In the genomic region with DNA sequence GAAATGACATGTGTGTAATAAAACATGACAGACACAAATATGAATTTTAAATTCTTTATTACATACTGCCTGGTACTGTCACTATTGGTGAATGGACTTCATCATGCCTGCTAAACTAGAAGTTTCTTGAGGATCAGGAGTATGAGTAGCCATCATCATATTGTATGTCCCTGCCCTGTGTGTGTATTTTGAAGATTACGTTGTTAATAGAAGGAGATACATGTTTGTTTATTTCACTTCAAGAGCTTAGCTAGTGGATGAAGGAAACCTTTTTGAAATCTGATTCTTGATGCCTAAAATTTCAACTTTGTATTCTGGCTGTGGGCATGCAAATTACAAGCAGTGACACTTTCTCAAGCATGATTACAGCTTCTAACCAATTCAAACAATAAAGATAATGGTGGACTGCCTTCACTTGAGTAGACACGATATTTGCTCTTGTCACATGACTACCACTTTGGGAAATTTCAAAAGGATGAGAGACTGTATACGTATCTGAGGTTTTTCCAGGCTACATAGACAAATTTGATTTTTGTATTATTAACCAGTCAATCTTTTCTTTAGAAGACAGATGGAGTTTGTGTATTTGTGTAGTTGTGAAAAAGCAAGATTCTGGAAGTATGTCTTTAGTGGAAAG, we compare ENCODE assay signal across 17 cellular contexts. TPM values are rescaled to one million over a fixed set of nuclear protein-coding genes. Genes with fewer than 3 reads are reported as not detected.
A peak's percentile ranks its signal among the peaks of the same experiment; 100 is the strongest.
DNase-seq lines count a peak whose midpoint lies in the region; ATAC-seq and TF ChIP-seq lines count a peak whose summit lies in the region.
"Had no signal": no experiment of that assay in that cellular context is flagged by ENCODE, and none has a peak within 500 bp of the region (broad histone marks: within the 10 kb centered on the region; RNA-seq: fewer than 3 reads in every experiment).

No MANE protein-coding gene starts in this region.

- DNase-seq in stimulated activated naive CD8-positive, alpha-beta T cell treated with anti-CD3 and anti-CD28 coated beads, Interleukin-15, amount 100 ng/mL, for 72 hours: no peak
- DNase-seq in stimulated activated naive CD8-positive, alpha-beta T cell treated with anti-CD3 and anti-CD28 coated beads, Interleukin-15, Interleukin-2, amounts not matched to agents 100 U/mL and 50 U/mL, for 24 hours: no peak
- DNase-seq in NCI-H748 (lab: John Stamatoyannopoulos, UW; ENCODE audit: unreplicated experiment) (peak; percentile 49), mammary epithelial cell (no peak)
- DNase-seq in effector memory CD8-positive, alpha-beta T cell: no peak
- DNase-seq: activated CD4-positive, alpha-beta T cell treated with anti-CD3 and anti-CD28 coated beads for 48 hours; activated naive CD4-positive, alpha-beta T cell treated with anti-CD3 and anti-CD28 coated beads for 36 hours; Calu3; Kasumi-1; NCI-H526 treated with DMSO at 0.1 percent for 48 hours; posterior cingulate gyrus; stimulated activated CD4-positive, alpha-beta T cell treated with anti-CD3 and anti-CD28 coated beads, Interleukin-2, amount 100 ng/mL, for 48 hours; substantia nigra had no signal

- WGBS in mammary epithelial cell (ENCODE audit: low coverage, missing lambda C conversion rate): 100% methylated on average over 3 of the region's 3 CpGs

- TF ChIP-seq CTCF in mammary epithelial cell (conservative IDR thresholded peaks at IDR 0.05 in 1 of 2, IDR thresholded peaks at IDR 0.05 in 1 of 2; ENCODE audit: extremely low read depth in 1 of 2, insufficient read depth in 1 of 2, low read depth in 1 of 2, low read length in 2 of 2): no peak

- peaks cover 66% of the 10 kb centered on the region for H3K4me1 Mint-ChIP-seq in stimulated activated naive CD8-positive, alpha-beta T cell treated with anti-CD3 and anti-CD28 coated beads, Interleukin-15, amount 100 ng/mL, for 72 hours
- H3K4me1 Mint-ChIP-seq in effector memory CD8-positive, alpha-beta T cell (ENCODE audit: low read depth in 2 of 2): peaks cover 44 to 77% of the 10 kb centered on the region in 2 donors

- ATAC-seq in stimulated activated naive CD8-positive, alpha-beta T cell treated with anti-CD3 and anti-CD28 coated beads, Interleukin-15, amount 100 ng/mL, for 72 hours: no peak
- ATAC-seq in stimulated activated naive CD8-positive, alpha-beta T cell treated with anti-CD3 and anti-CD28 coated beads, Interleukin-15, Interleukin-2, amounts not matched to agents 100 U/mL and 50 U/mL, for 24 hours: no peak
- ATAC-seq in effector memory CD8-positive, alpha-beta T cell (replicated peaks): no peak
- ATAC-seq in HG03432 (IDR thresholded peaks at IDR 0.05; ENCODE audit: unreplicated experiment): no peak
- ATAC-seq in GM18517 (IDR thresholded peaks at IDR 0.05; ENCODE audit: unreplicated experiment): no peak
- ATAC-seq: SK-N-SH treated with all-trans-retinoic acid at 6 μM for 48 hours had no signal

- peaks cover 83% of the 10 kb centered on the region for H3K79me2 ChIP-seq in mammary epithelial cell (ENCODE audit: insufficient read depth, low read length)

- H3K36me3 Mint-ChIP-seq in effector memory CD8-positive, alpha-beta T cell (ENCODE audit: insufficient read depth): peaks cover 25% of the 10 kb centered on the region

- H3K27me3 ChIP-seq in mammary epithelial cell (ENCODE audit: insufficient read depth, low read length): no peaks in the 10 kb centered on the region

- no peak overlapping the region for H3K4me3 Mint-ChIP-seq in stimulated activated naive CD8-positive, alpha-beta T cell treated with anti-CD3 and anti-CD28 coated beads, Interleukin-15, amount 100 ng/mL, for 72 hours
- peak overlapping the region in 1 of 2 donors; percentile 43 for H3K4me3 Mint-ChIP-seq in effector memory CD8-positive, alpha-beta T cell
- H3K4me3 Mint-ChIP-seq: activated naive CD4-positive, alpha-beta T cell treated with anti-CD3 and anti-CD28 coated beads for 36 hours had no signal

- in situ Hi-C loops in mammary epithelial cell (cut with MboI; ENCODE audit: low sequenced_read_pairs in 2 of 2): no loop called here

- CTCF ChIA-PET in mammary epithelial cell (lab: Charles Lee; ENCODE audit: low non-redundant PET): interaction anchor here (0.6 kb wide), 1 partner anchor 185 kb away, joined by 8 read pairs; no protein-coding TSS in a partner anchor

- no peaks in the 10 kb centered on the region for H3K36me3 ChIP-seq in mammary epithelial cell (ENCODE audit: insufficient read depth, low read length)

- dilution Hi-C loops in mammary epithelial cell (cut with HindIII; ENCODE audit: low sequenced_read_pairs): no loop called here

- H3K27me3 Mint-ChIP-seq in stimulated activated naive CD8-positive, alpha-beta T cell treated with anti-CD3 and anti-CD28 coated beads, Interleukin-15, amount 100 ng/mL, for 72 hours: no peaks in the 10 kb centered on the region
- no peaks in the 10 kb centered on the region for H3K27me3 Mint-ChIP-seq in effector memory CD8-positive, alpha-beta T cell

- peaks cover 17% of the 10 kb centered on the region for H3K4me1 ChIP-seq in mammary epithelial cell (ENCODE audit: insufficient read depth, low read length)

- H4K20me1 ChIP-seq in mammary epithelial cell (ENCODE audit: insufficient read depth, low read length): no peaks in the 10 kb centered on the region

- no peak overlapping the region for H3K4me2 ChIP-seq in mammary epithelial cell (ENCODE audit: insufficient read depth, low read depth, low read length)

- no peak overlapping the region for H3K27ac ChIP-seq in mammary epithelial cell (ENCODE audit: insufficient read depth, low read depth, low read length)

- H3K27ac Mint-ChIP-seq in stimulated activated naive CD8-positive, alpha-beta T cell treated with anti-CD3 and anti-CD28 coated beads, Interleukin-15, amount 100 ng/mL, for 72 hours: peak overlapping the region; percentile 44 to 55
- peak overlapping the region; percentile 18 to 45 for H3K27ac Mint-ChIP-seq in effector memory CD8-positive, alpha-beta T cell
- H3K27ac Mint-ChIP-seq: activated naive CD4-positive, alpha-beta T cell treated with anti-CD3 and anti-CD28 coated beads for 36 hours had no signal

- H3K9ac ChIP-seq in mammary epithelial cell (ENCODE audit: insufficient read depth, low read length): no peak overlapping the region

- intact Hi-C loops in mammary epithelial cell (cut with micrococcal nuclease): no loop called here

- no TSS peak for BruUV-seq in mammary epithelial cell (replicated peaks; lab: Mats Ljungman, UMichigan)

- no peaks in the 10 kb centered on the region for H3K9me3 ChIP-seq in mammary epithelial cell (replicated peaks; ENCODE audit: insufficient read depth, low read length)

- H3K9me3 Mint-ChIP-seq in stimulated activated naive CD8-positive, alpha-beta T cell treated with anti-CD3 and anti-CD28 coated beads, Interleukin-15, amount 100 ng/mL, for 72 hours: no peaks in the 10 kb centered on the region
- no peaks in the 10 kb centered on the region for H3K9me3 Mint-ChIP-seq in effector memory CD8-positive, alpha-beta T cell
- H3K9me3 Mint-ChIP-seq: activated naive CD4-positive, alpha-beta T cell treated with anti-CD3 and anti-CD28 coated beads for 36 hours had no signal

- H3K4me3 ChIP-seq in mammary epithelial cell (replicated peaks in 1 of 3; ENCODE audit: insufficient read depth in 1 of 3, low read depth in 2 of 3, low read length in 3 of 3): no peak overlapping the region
- H3K4me3 ChIP-seq: lung had no signal

- no peak overlapping the region for H2AFZ ChIP-seq in mammary epithelial cell (ENCODE audit: low read depth, low read length)

RNA-seq across cellular contexts. Expression of gene TBPL1, which starts 3.5 kb away (rescaled TPM):
- total RNA-seq in mammary epithelial cell: 10 to 100 TPM; 19.2 to 25.6 TPM
- 23.7 TPM for polyA plus RNA-seq in mammary epithelial cell
- polyA minus RNA-seq in mammary epithelial cell: 1.2 TPM
